In genomic region chr12:24681570-24681969, GRCh38 we compare ENCODE assay signal across 16 cellular contexts.
DNase-seq lines count a peak whose midpoint lies in the region; ATAC-seq, FAIRE-seq and TF ChIP-seq lines count a peak whose summit lies in the region.
"Had no signal": no experiment of that assay in that cellular context is flagged by ENCODE, and none has a peak within 500 bp of the region (broad histone marks: within the 10 kb centered on the region; RNA-seq: fewer than 3 reads in every experiment).

No MANE protein-coding gene starts in this region.

- H3K36me3 ChIP-seq in neuron (ENCODE audit: insufficient read depth, low read length) (no peaks in the 10 kb centered on the region), pancreas (no peaks in the 10 kb centered on the region)
- H3K36me3 ChIP-seq: BLaER1 treated with 17β-estradiol and CSF1 and Interleukin-3, amounts not matched to agents 10 nM and 100 nM had no signal

- H3K4me3 Mint-ChIP-seq in WTC11 (no peak overlapping the region), glutamatergic neuron (ENCODE audit: unreplicated experiment) (no peak overlapping the region)
- H3K4me3 Mint-ChIP-seq: B cell; CD8-positive, alpha-beta T cell; H9 had no signal

- CTCF ChIA-PET in WTC11 (lab: Charles Lee): no interaction called here

- H3K4me1 Mint-ChIP-seq in WTC11 (peaks cover 8% of the 10 kb centered on the region), glutamatergic neuron (ENCODE audit: low read depth, unreplicated experiment) (peaks cover 1% of the 10 kb centered on the region)
- H3K4me1 Mint-ChIP-seq: B cell had no signal

- H2AFZ ChIP-seq in neuron (ENCODE audit: low read depth, low read length): peak overlapping the region; percentile 21

- H3K36me3 Mint-ChIP-seq in WTC11: no peaks in the 10 kb centered on the region
- no peaks in the 10 kb centered on the region for H3K36me3 Mint-ChIP-seq in glutamatergic neuron (ENCODE audit: unreplicated experiment)
- H3K36me3 Mint-ChIP-seq: CD8-positive, alpha-beta T cell had no signal

- no peak overlapping the region for H3K27ac ChIP-seq in pancreas
- H3K27ac ChIP-seq: BLaER1 treated with 17β-estradiol and CSF1 and Interleukin-3, amounts not matched to agents 10 nM and 100 nM had no signal

- H3K9me3 Mint-ChIP-seq in WTC11 (peaks cover 21% of the 10 kb centered on the region), glutamatergic neuron (ENCODE audit: unreplicated experiment) (peaks cover 1% of the 10 kb centered on the region)
- H3K9me3 Mint-ChIP-seq: CD8-positive, alpha-beta T cell had no signal

- H3K27me3 Mint-ChIP-seq in WTC11 (ENCODE audit: low read depth): no peaks in the 10 kb centered on the region
- no peaks in the 10 kb centered on the region for H3K27me3 Mint-ChIP-seq in glutamatergic neuron (ENCODE audit: unreplicated experiment)
- H3K27me3 Mint-ChIP-seq: B cell had no signal

- peak; percentile 30; the same call in 1 of the 2 replicates for ATAC-seq in WTC11
- ATAC-seq in HG03097 (IDR thresholded peaks at IDR 0.05; ENCODE audit: low FRiP score, unreplicated experiment): no peak
- ATAC-seq in pancreas: no peak
- ATAC-seq: CD8-positive, alpha-beta T cell; GM12878 had no signal

- POLR2A ChIA-PET in WTC11 (lab: Charles Lee): no interaction called here

- 87 to 89% methylated on average over 3 of the region's 3 CpGs for WGBS in pancreas, 2 donors

- H3K4me3 ChIP-seq in neuron (ENCODE audit: low read length) (no peak overlapping the region), pancreas (no peak overlapping the region)
- H3K4me3 ChIP-seq: BLaER1 treated with 17β-estradiol and CSF1 and Interleukin-3, amounts not matched to agents 10 nM and 100 nM; GM12878 had no signal

- FAIRE-seq in pancreas (lab: Jason Lieb, UNC): no peak
- FAIRE-seq: GM12878, H1 had no signal

- DNase-seq in NCI-H69 (lab: John Stamatoyannopoulos, UW) (peak; percentile 4), WTC11 (ENCODE audit: low spot score) (no peak), glutamatergic neuron (peak; percentile 24), NCI-H524 treated with DMSO at 0.1 percent for 48 hours (lab: John Stamatoyannopoulos, UW) (no peak), pancreas (no peak)
- DNase-seq: Calu3; CD8-positive, alpha-beta T cell; DMS79 treated with DMSO at 0.1 percent for 48 hours; GF-D8; H9 had no signal

- intact Hi-C loops in pancreas (cut with DNase I): no loop called here

- H3K27ac Mint-ChIP-seq in WTC11: no peak overlapping the region; the same call in 1 of the 2 replicates
- peak overlapping the region; percentile 11 for H3K27ac Mint-ChIP-seq in glutamatergic neuron (ENCODE audit: unreplicated experiment)
- H3K27ac Mint-ChIP-seq: B cell; CD8-positive, alpha-beta T cell; H9 had no signal

- H3K27me3 ChIP-seq in neuron (ENCODE audit: insufficient read depth, low read length) (no peaks in the 10 kb centered on the region), pancreas (no peaks in the 10 kb centered on the region)
- H3K27me3 ChIP-seq: BLaER1 treated with 17β-estradiol and CSF1 and Interleukin-3, amounts not matched to agents 10 nM and 100 nM had no signal

- TF ChIP-seq CTCF in WTC11 (IDR thresholded peaks at IDR 0.05) (no peak), glutamatergic neuron (IDR thresholded peaks at IDR 0.05; ENCODE audit: partially characterized antibody, unreplicated experiment) (no peak), pancreas (IDR thresholded peaks at IDR 0.05) (no peak)

- H3K4me1 ChIP-seq in neuron (ENCODE audit: insufficient read depth, low read length) (peaks cover 54% of the 10 kb centered on the region), pancreas (no peaks in the 10 kb centered on the region)

- H3K9me3 ChIP-seq in neuron (ENCODE audit: low read length): no peaks in the 10 kb centered on the region
- H3K9me3 ChIP-seq in pancreas: no peaks in the 10 kb centered on the region

TF ChIP-seq in WTC11, 78 proteins besides CTCF, POLR2A, EP300 and RAD21 (continues in another document):
- no peak for TF ChIP-seq HMGA2 (CRISPR knock-in tag; IDR thresholded peaks at IDR 0.05)
- TF ChIP-seq ZBTB21 (CRISPR knock-in tag; IDR thresholded peaks at IDR 0.05; ENCODE audit: borderline replicate concordance): no peak
- TF ChIP-seq ZMAT4 (CRISPR knock-in tag; IDR thresholded peaks at IDR 0.05): no peak
- no peak for TF ChIP-seq MLX (CRISPR knock-in tag; IDR thresholded peaks at IDR 0.05)
- TF ChIP-seq NR2C2 (CRISPR knock-in tag; IDR thresholded peaks at IDR 0.05): no peak
- TF ChIP-seq, protein P1, sequence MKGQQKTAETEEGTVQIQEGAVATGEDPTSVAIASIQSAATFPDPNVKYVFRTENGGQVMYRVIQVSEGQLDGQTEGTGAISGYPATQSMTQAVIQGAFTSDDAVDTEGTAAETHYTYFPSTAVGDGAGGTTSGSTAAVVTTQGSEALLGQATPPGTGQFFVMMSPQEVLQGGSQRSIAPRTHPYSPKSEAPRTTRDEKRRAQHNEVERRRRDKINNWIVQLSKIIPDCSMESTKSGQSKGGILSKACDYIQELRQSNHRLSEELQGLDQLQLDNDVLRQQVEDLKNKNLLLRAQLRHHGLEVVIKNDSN (CRISPR knock-in tag; IDR thresholded peaks at IDR 0.05): no peak
- TF ChIP-seq ATF6 (CRISPR knock-in tag; IDR thresholded peaks at IDR 0.05): no peak
- TF ChIP-seq, protein P2, sequence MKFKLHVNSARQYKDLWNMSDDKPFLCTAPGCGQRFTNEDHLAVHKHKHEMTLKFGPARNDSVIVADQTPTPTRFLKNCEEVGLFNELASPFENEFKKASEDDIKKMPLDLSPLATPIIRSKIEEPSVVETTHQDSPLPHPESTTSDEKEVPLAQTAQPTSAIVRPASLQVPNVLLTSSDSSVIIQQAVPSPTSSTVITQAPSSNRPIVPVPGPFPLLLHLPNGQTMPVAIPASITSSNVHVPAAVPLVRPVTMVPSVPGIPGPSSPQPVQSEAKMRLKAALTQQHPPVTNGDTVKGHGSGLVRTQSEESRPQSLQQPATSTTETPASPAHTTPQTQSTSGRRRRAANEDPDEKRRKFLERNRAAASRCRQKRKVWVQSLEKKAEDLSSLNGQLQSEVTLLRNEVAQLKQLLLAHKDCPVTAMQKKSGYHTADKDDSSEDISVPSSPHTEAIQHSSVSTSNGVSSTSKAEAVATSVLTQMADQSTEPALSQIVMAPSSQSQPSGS (CRISPR knock-in tag; IDR thresholded peaks at IDR 0.05; ENCODE audit: borderline replicate concordance, low read depth): no peak
- TF ChIP-seq TCF7 (CRISPR knock-in tag; IDR thresholded peaks at IDR 0.05; ENCODE audit: low read depth): no peak
- TF ChIP-seq, protein P3, sequence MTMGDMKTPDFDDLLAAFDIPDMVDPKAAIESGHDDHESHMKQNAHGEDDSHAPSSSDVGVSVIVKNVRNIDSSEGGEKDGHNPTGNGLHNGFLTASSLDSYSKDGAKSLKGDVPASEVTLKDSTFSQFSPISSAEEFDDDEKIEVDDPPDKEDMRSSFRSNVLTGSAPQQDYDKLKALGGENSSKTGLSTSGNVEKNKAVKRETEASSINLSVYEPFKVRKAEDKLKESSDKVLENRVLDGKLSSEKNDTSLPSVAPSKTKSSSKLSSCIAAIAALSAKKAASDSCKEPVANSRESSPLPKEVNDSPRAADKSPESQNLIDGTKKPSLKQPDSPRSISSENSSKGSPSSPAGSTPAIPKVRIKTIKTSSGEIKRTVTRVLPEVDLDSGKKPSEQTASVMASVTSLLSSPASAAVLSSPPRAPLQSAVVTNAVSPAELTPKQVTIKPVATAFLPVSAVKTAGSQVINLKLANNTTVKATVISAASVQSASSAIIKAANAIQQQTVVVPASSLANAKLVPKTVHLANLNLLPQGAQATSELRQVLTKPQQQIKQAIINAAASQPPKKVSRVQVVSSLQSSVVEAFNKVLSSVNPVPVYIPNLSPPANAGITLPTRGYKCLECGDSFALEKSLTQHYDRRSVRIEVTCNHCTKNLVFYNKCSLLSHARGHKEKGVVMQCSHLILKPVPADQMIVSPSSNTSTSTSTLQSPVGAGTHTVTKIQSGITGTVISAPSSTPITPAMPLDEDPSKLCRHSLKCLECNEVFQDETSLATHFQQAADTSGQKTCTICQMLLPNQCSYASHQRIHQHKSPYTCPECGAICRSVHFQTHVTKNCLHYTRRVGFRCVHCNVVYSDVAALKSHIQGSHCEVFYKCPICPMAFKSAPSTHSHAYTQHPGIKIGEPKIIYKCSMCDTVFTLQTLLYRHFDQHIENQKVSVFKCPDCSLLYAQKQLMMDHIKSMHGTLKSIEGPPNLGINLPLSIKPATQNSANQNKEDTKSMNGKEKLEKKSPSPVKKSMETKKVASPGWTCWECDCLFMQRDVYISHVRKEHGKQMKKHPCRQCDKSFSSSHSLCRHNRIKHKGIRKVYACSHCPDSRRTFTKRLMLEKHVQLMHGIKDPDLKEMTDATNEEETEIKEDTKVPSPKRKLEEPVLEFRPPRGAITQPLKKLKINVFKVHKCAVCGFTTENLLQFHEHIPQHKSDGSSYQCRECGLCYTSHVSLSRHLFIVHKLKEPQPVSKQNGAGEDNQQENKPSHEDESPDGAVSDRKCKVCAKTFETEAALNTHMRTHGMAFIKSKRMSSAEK (CRISPR knock-in tag; IDR thresholded peaks at IDR 0.05; ENCODE audit: borderline replicate concordance): no peak

Comparison
In these comparisons a context has a peak if more than half of its experiments do, and no peak if none do; other contexts are left out.
1. DNase-seq: peak in NCI-H69 (single experiment) and glutamatergic neuron (single experiment); none in WTC11 (single experiment), NCI-H524 treated with DMSO at 0.1 percent for 48 hours (single experiment) and pancreas (0 of 6).